Comparison of ENCODE assay signal across 14 cellular contexts in the genomic region with DNA sequence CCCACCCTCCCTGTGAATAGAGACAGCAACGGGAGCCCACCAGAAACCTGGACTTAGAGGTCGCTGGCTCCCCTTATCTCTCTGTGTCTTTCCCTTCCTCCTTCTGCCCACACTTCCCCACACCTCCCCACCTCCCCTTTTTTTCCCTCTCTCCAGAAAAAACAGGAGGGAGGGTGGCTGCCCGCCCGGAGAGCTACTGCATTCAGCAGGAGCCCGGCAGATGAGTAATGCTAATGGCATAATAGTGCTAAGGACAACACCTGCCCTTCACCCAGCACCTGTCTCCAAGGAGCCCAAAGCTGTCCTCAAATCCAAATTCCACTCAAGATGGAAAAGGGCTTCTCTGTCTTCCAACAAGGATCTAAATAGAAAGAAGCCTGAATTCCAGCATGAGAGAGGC. TPM values are rescaled to one million over a fixed set of nuclear protein-coding genes. Genes with fewer than 3 reads are reported as not detected.
DNase-seq lines count a peak whose midpoint lies in the region; TF ChIP-seq lines count a peak whose summit lies in the region.
"Had no signal": no experiment of that assay in that cellular context is flagged by ENCODE, and none has a peak within 500 bp of the region (broad histone marks: within the 10 kb centered on the region; RNA-seq: fewer than 3 reads in every experiment).

No MANE protein-coding gene starts in this region.

- no peaks in the 10 kb centered on the region for H3K36me3 ChIP-seq in stomach

- 52 to 64% (median 58%) methylated on average over 5 of the region's 5 CpGs for WGBS in adipose tissue, 3 donors
- 62 to 76% (median 71%) methylated on average over 5 of the region's 5 CpGs for WGBS in stomach, 5 donors

- intact Hi-C loops in stomach (cut with DNase I; ENCODE audit: low total_unique reads), result no loop called here

- no peak for TF ChIP-seq POLR2A in stomach (IDR thresholded peaks at IDR 0.05)

- TF ChIP-seq CTCF in stomach (IDR thresholded peaks at IDR 0.05), result no peak

- TF ChIP-seq EP300 in stomach (IDR thresholded peaks at IDR 0.05), result no peak

- no peak overlapping the region for H3K4me3 ChIP-seq in stomach
- H3K4me3 ChIP-seq: lung had no signal

- peak; percentile 93 for DNase-seq in NCI-H146 (lab: John Stamatoyannopoulos, UW)
- peak; percentile 45 for DNase-seq in kidney tubule cell (ENCODE audit: low spot score)
- DNase-seq in stomach, result no peak
- DNase-seq in T-helper 9 cell, result no peak
- DNase-seq in substantia nigra (lab: John Stamatoyannopoulos, UW), result no peak
- DNase-seq in Ammon's horn (ENCODE audit: low spot score), result no peak
- no peak for DNase-seq in GF-D8 (lab: John Stamatoyannopoulos, UW)
- DNase-seq: activated CD8-positive, alpha-beta memory T cell treated with anti-CD3 and anti-CD28 coated beads, Interleukin-2, amount 50 U/mL, for 48 hours; CD4-positive, CD25-positive, alpha-beta regulatory T cell; NCI-H2227 treated with DMSO at 0.1 percent for 48 hours; stimulated activated naive CD8-positive, alpha-beta T cell treated with anti-CD3 and anti-CD28 coated beads, Interleukin-15, amount 100 ng/mL, for 72 hours had no signal

- peak overlapping the region; percentile 17 for H3K27ac ChIP-seq in adipose tissue (ENCODE audit: low read depth, low read length)
- peak overlapping the region in 4 of 5 donors; percentile 73 to 83 (median 81) for H3K27ac ChIP-seq in stomach
- no peak overlapping the region for H3K27ac ChIP-seq in substantia nigra (ENCODE audit: low read depth, low read length, poor library complexity, severe bottlenecking)

- no peaks in the 10 kb centered on the region for H3K9me3 ChIP-seq in stomach

- H3K4me1 ChIP-seq in stomach, result peaks cover 16 to 54% (median 35%) of the 10 kb centered on the region in 4 donors

- peaks cover 0 to 7% (median 0%) of the 10 kb centered on the region in 3 donors for H3K27me3 ChIP-seq in stomach

RNA-seq across cellular contexts. Expression of gene PRELP, which starts 11.4 kb away (rescaled TPM):
- polyA plus RNA-seq in adipose tissue (10 to 100 TPM in 2 of 3 donors, 1 to 10 TPM in 1; 5.7 to 86.3 (median 69.6) TPM), stomach (10 to 100 TPM in 1 of 3 donors, 1 to 10 TPM in 2; 2.2 to 29.5 (median 3.2) TPM)
- 10 to 100 TPM in 3 of 5 donors, 1 to 10 TPM in 2; 1.1 to 29.8 (median 10.7) TPM for total RNA-seq in stomach
- total RNA-seq: CD4-positive, CD25-positive, alpha-beta regulatory T cell had no signal
- polyA plus RNA-seq: CD4-positive, CD25-positive, alpha-beta regulatory T cell had no signal

RNA-seq across cellular contexts. Expression of gene OPTC, which starts 29.7 kb away (rescaled TPM):
- polyA plus RNA-seq in adipose tissue (not detected), stomach (not detected)
- total RNA-seq in stomach, result not detected
- total RNA-seq: CD4-positive, CD25-positive, alpha-beta regulatory T cell; lung; posterior vena cava had no signal
- polyA plus RNA-seq: CD4-positive, CD25-positive, alpha-beta regulatory T cell; lung had no signal

Comparison
In these comparisons a context has a peak if more than half of its experiments do, and no peak if none do; other contexts are left out.
1. DNase-seq: peak in NCI-H146 (single experiment) and kidney tubule cell (single experiment); none in stomach (single experiment), T-helper 9 cell (single experiment), substantia nigra (0 of 49), Ammon's horn (single experiment) and GF-D8 (single experiment).